22 cellular contexts compared by ENCODE assay signal in genomic region chr6:107102414-107102805, GRCh38. TPM values are rescaled to one million over a fixed set of nuclear protein-coding genes. Genes with fewer than 3 reads are reported as not detected.
DNase-seq lines count a peak whose midpoint lies in the region; ATAC-seq, FAIRE-seq and TF ChIP-seq lines count a peak whose summit lies in the region.
"Had no signal": no experiment of that assay in that cellular context is flagged by ENCODE, and none has a peak within 500 bp of the region (broad histone marks: within the 10 kb centered on the region; RNA-seq: fewer than 3 reads in every experiment).

No MANE protein-coding gene starts in this region.

- H3K27ac ChIP-seq in aorta (ENCODE audit: low read depth in 1 of 2, low read length in 2 of 2) (no peak overlapping the region), kidney (ENCODE audit: low read depth in 2 of 2, low read length in 2 of 2) (no peak overlapping the region)
- H3K27ac ChIP-seq: breast epithelium, left ventricle myocardium inferior, parathyroid adenoma had no signal

- H3K36me3 ChIP-seq in aorta (ENCODE audit: control insufficient read depth in 1 of 2, insufficient read depth in 2 of 2, low read length in 1 of 2) (no peaks in the 10 kb centered on the region), kidney (ENCODE audit: control insufficient read depth in 1 of 2, insufficient read depth in 2 of 2, low read length in 2 of 2) (no peaks in the 10 kb centered on the region)
- H3K36me3 ChIP-seq: breast epithelium, left ventricle myocardium inferior had no signal

- no peaks in the 10 kb centered on the region for H3K27me3 ChIP-seq in aorta (ENCODE audit: control insufficient read depth in 1 of 2, insufficient read depth in 2 of 2, low read length in 1 of 2)
- H3K27me3 ChIP-seq: breast epithelium had no signal

- no peak overlapping the region for H3K9ac ChIP-seq in kidney (ENCODE audit: low read length in 2 of 2)
- H3K9ac ChIP-seq: parathyroid adenoma had no signal

- TF ChIP-seq CTCF in kidney (IDR thresholded peaks at IDR 0.05; ENCODE audit: borderline replicate concordance, extremely low read depth, insufficient read depth) = no peak

- intact Hi-C loops in aorta (cut with DNase I) (no loop called here), kidney (cut with DNase I) (no loop called here)

- FAIRE-seq in kidney (lab: Jason Lieb, UNC) = no peak
- FAIRE-seq: endothelial cell of umbilical vein had no signal

- H3K9me3 ChIP-seq in aorta (ENCODE audit: control insufficient read depth, low read length) = no peaks in the 10 kb centered on the region
- no peaks in the 10 kb centered on the region for H3K9me3 ChIP-seq in kidney (ENCODE audit: control insufficient read depth in 1 of 2, low read length in 2 of 2)
- H3K9me3 ChIP-seq: breast epithelium, left ventricle myocardium inferior had no signal

- H3K4me3 ChIP-seq in aorta (ENCODE audit: low read length in 2 of 2) (no peak overlapping the region), kidney (ENCODE audit: low read length in 2 of 2) (no peak overlapping the region)
- H3K4me3 ChIP-seq: breast epithelium, left ventricle myocardium inferior had no signal

- 86% methylated on average over 7 of the region's 7 CpGs for WGBS in aorta, 2 donors

- ATAC-seq in HG03342 (IDR thresholded peaks at IDR 0.05; ENCODE audit: unreplicated experiment) (peak; percentile 51), aorta (ENCODE audit: low FRiP score) (no peak)
- ATAC-seq: activated CD4-positive, CD25-positive, alpha-beta regulatory T cell treated with anti-CD3 and anti-CD28 coated beads, Interleukin-2, amount 50 U/mL, for 24 hours; activated CD8-positive, alpha-beta T cell treated with anti-CD3 and anti-CD28 coated beads for 36 hours; natural killer cell treated with Interleukin-12 subunit alpha and Interleukin-12 subunit beta and Interleukin-15 and Interleukin-18, amount 100 ng/mL, for 72 hours had no signal

- H3K4me1 ChIP-seq in aorta (ENCODE audit: control insufficient read depth in 1 of 2, insufficient read depth in 2 of 2, low read length in 2 of 2) = no peaks in the 10 kb centered on the region
- no peaks in the 10 kb centered on the region for H3K4me1 ChIP-seq in kidney (ENCODE audit: control insufficient read depth in 1 of 2, insufficient read depth in 1 of 2, low read depth in 1 of 2, low read length in 2 of 2)
- H3K4me1 ChIP-seq: breast epithelium, parathyroid adenoma had no signal

- DNase-seq in DMS 273 (lab: John Stamatoyannopoulos, UW; ENCODE audit: unreplicated experiment) (peak; percentile 96), NCI-H69 (lab: John Stamatoyannopoulos, UW) (peak; percentile 88), germinal center (ENCODE audit: low spot score) (peak; percentile 36), UCSD-AML1 (lab: John Stamatoyannopoulos, UW; ENCODE audit: unreplicated experiment) (no peak), aorta (no peak), SW 1271 (lab: John Stamatoyannopoulos, UW) (no peak), kidney (no peak)
- DNase-seq: activated CD8-positive, alpha-beta T cell treated with anti-CD3 and anti-CD28 coated beads for 36 hours; activated gamma-delta T cell treated with Interleukin-2 at 50 U/mL for 16 hours; CD4-positive, CD25-positive, alpha-beta regulatory T cell; dermis blood vessel endothelial cell; GDM1; head of caudate nucleus; left ventricle myocardium inferior; NCI-H2029 treated with DMSO at 0.1 percent for 48 hours; NCI-H510A had no signal

RNA-seq across cellular contexts. Expression of gene BEND3, which starts 12.9 kb away (rescaled TPM):
- total RNA-seq in aorta = 1 to 10 TPM; 1.4 to 1.6 TPM
- under 1 TPM; 0.13 to 0.33 TPM for polyA plus RNA-seq in aorta
- 3.6 TPM for total RNA-seq in kidney
- polyA plus RNA-seq in kidney (ENCODE audit: insufficient read depth, low read depth, low replicate concordance) = 1.1 TPM

Comparison
In these comparisons a context has a peak if more than half of its experiments do, and no peak if none do; other contexts are left out.
1. DNase-seq: peak in DMS 273 (single experiment), NCI-H69 (single experiment) and germinal center (single experiment); none in UCSD-AML1 (single experiment), aorta (0 of 2), SW 1271 (0 of 2) and kidney (single experiment).